Comparison of ENCODE assay signal across 23 cellular contexts in genomic region chrX:126799059-126799458, GRCh38. TPM values are rescaled to one million over a fixed set of nuclear protein-coding genes. Genes with fewer than 3 reads are reported as not detected.
A peak's percentile ranks its signal among the peaks of the same experiment; 100 is the strongest.
DNase-seq lines count a peak whose midpoint lies in the region; ATAC-seq and TF ChIP-seq lines count a peak whose summit lies in the region.
"Had no signal": no experiment of that assay in that cellular context is flagged by ENCODE, and none has a peak within 500 bp of the region (broad histone marks: within the 10 kb centered on the region; RNA-seq: fewer than 3 reads in every experiment).

No MANE protein-coding gene starts in this region.

- H3K27me3 ChIP-seq in RWPE2 (ENCODE audit: insufficient read depth, poor library complexity, severe bottlenecking) (no peaks in the 10 kb centered on the region), lung (ENCODE audit: control insufficient read depth, insufficient read depth) (no peaks in the 10 kb centered on the region)
- H3K27me3 ChIP-seq: Peyer's patch, SJSA1 had no signal

- ATAC-seq in RWPE2 (ENCODE audit: low read depth) = peak; percentile 52; the same call in 2 of the 3 replicates
- peak; percentile 73 for ATAC-seq in esophagus mucosa
- ATAC-seq in lung (ENCODE audit: insufficient read depth, low FRiP score) = peak; percentile 69
- ATAC-seq in GM18867 (IDR thresholded peaks at IDR 0.05; ENCODE audit: unreplicated experiment) = no peak
- no peak for ATAC-seq in GM21515 (IDR thresholded peaks at IDR 0.05; ENCODE audit: unreplicated experiment)

- H3K36me3 ChIP-seq in RWPE2 (ENCODE audit: low read depth) (no peaks in the 10 kb centered on the region), lung (ENCODE audit: control insufficient read depth in 2 of 2, insufficient read depth in 2 of 2, low read length in 2 of 2) (no peaks in the 10 kb centered on the region)
- H3K36me3 ChIP-seq: BLaER1, Peyer's patch, SJSA1 had no signal

- no peak for TF ChIP-seq CTCF in RWPE2 (IDR thresholded peaks at IDR 0.05; ENCODE audit: poor library complexity, severe bottlenecking)
- no peak for TF ChIP-seq CTCF in lung (IDR thresholded peaks at IDR 0.05; ENCODE audit: control extremely low read depth, extremely low read depth)

- peak; percentile 52 for DNase-seq in HT1080 (ENCODE audit: low read depth)
- DNase-seq in RWPE2 (ENCODE audit: low spot score) = no peak
- DNase-seq in lung (ENCODE audit: low spot score) = peak; percentile 40
- no peak for DNase-seq in stimulated activated CD4-positive, alpha-beta T cell treated with anti-CD3 and anti-CD28 coated beads, Interleukin-1b, Interleukin-23, amount 100 ng/mL, for 48 hours
- DNase-seq: CD4-positive, alpha-beta T cell; NCI-H1092 treated with DMSO at 0.1 percent for 48 hours; NCI-H1436; NCI-H187; NCI-H2081 treated with DMSO at 0.1 percent for 48 hours; NCI-H2171; NCI-H226; NCI-H510A; NCI-H69; Peyer's patch; Right ventricle myocardium superior had no signal

- H3K9me3 ChIP-seq in RWPE2 (ENCODE audit: severe bottlenecking) = no peaks in the 10 kb centered on the region
- H3K9me3 ChIP-seq in lung (ENCODE audit: control insufficient read depth in 2 of 2, insufficient read depth in 1 of 2, low read length in 1 of 2) = no peaks in the 10 kb centered on the region
- H3K9me3 ChIP-seq: BLaER1, Peyer's patch, SJSA1 had no signal

- H3K4me3 ChIP-seq in RWPE2 (ENCODE audit: severe bottlenecking) (no peak overlapping the region), lung (no peak overlapping the region)
- H3K4me3 ChIP-seq: BLaER1, Peyer's patch, SJSA1 had no signal

- 68 to 75% methylated on average over 1 of the region's 1 CpG for WGBS in lung, 2 donors

- H3K27ac ChIP-seq in RWPE2 (ENCODE audit: poor library complexity, severe bottlenecking) (no peak overlapping the region), lung (ENCODE audit: low read depth in 1 of 2, low read length in 1 of 2) (no peak overlapping the region)
- H3K27ac ChIP-seq: BLaER1, HL-60, Peyer's patch, SJSA1 had no signal

- H3K4me1 ChIP-seq in RWPE2 (ENCODE audit: insufficient read depth, poor library complexity, severe bottlenecking) (no peaks in the 10 kb centered on the region), lung (ENCODE audit: control insufficient read depth in 2 of 2, insufficient read depth in 2 of 2, low read length in 2 of 2) (no peaks in the 10 kb centered on the region)
- H3K4me1 ChIP-seq: BLaER1, Peyer's patch, SJSA1 had no signal

RNA-seq across cellular contexts. Expression of gene PRR32, which starts 20.5 kb away (rescaled TPM):
- not detected in 2 replicates for total RNA-seq in HT1080 (2014; rRNA removed; shearing (Covaris generic))
- not detected in 2 replicates for polyA plus RNA-seq in HT1080 (2015; cell fraction: cytosol; rRNA removed)
- polyA plus RNA-seq in HT1080 (2015; cell fraction: nucleus; rRNA removed) = not detected in 2 replicates
- total RNA-seq in esophagus mucosa = not detected
- not detected for total RNA-seq in lung
- under 1 TPM in 1 of 2 donors, not detected in 1; 0.02 TPM for polyA plus RNA-seq in lung
- total RNA-seq: A172; CD4-positive, alpha-beta T cell; H4; Peyer's patch; SJSA1 had no signal

Comparison
In these comparisons a context has a peak if more than half of its experiments do, and no peak if none do; other contexts are left out.
1. DNase-seq: peak in HT1080 (single experiment) and lung (single experiment); none in RWPE2 (single experiment) and stimulated activated CD4-positive, alpha-beta T cell treated with anti-CD3 and anti-CD28 coated beads, Interleukin-1b, Interleukin-23, amount 100 ng/mL, for 48 hours (single experiment).
2. ATAC-seq: peak in RWPE2 (single experiment), esophagus mucosa (single experiment) and lung (single experiment); none in GM18867 (single experiment) and GM21515 (single experiment).